In genomic region chr4:165210566-165210965, GRCh38 we compare ENCODE assay signal across 16 cellular contexts. TPM values are rescaled to one million over a fixed set of nuclear protein-coding genes. Genes with fewer than 3 reads are reported as not detected.
A peak's percentile ranks its signal among the peaks of the same experiment; 100 is the strongest.
DNase-seq lines count a peak whose midpoint lies in the region; ATAC-seq and TF ChIP-seq lines count a peak whose summit lies in the region.
"Had no signal": no experiment of that assay in that cellular context is flagged by ENCODE, and none has a peak within 500 bp of the region (broad histone marks: within the 10 kb centered on the region; RNA-seq: fewer than 3 reads in every experiment).

No MANE protein-coding gene starts in this region.

- peaks cover 15% of the 10 kb centered on the region for H3F3A ChIP-seq in neural progenitor cell (ENCODE audit: low read depth)

- H4K20me1 ChIP-seq in neural progenitor cell (ENCODE audit: low read depth) = peaks cover 24% of the 10 kb centered on the region

- no peaks in the 10 kb centered on the region for H3K27me3 Mint-ChIP-seq in activated CD4-positive, alpha-beta T cell treated with anti-CD3 and anti-CD28 coated beads, Interleukin-2, amount 10 ng/mL, durations not matched to agents 24 days and 14 days
- H3K27me3 Mint-ChIP-seq in brain (peaks cover 4% of the 10 kb centered on the region), neural progenitor cell (ENCODE audit: insufficient read depth, low read depth) (peaks cover 2% of the 10 kb centered on the region)

- H3K4me3 Mint-ChIP-seq in activated CD4-positive, alpha-beta T cell treated with anti-CD3 and anti-CD28 coated beads, Interleukin-2, amount 10 ng/mL, durations not matched to agents 24 days and 14 days = peak overlapping the region; percentile 57
- H3K4me3 Mint-ChIP-seq in brain (peak overlapping the region in 4 of 5 experiments; percentile 71 to 95 (median 84)), neural progenitor cell (no peak overlapping the region)

- H2AFZ ChIP-seq in neural progenitor cell (replicated peaks) = no peak overlapping the region

- no peaks in the 10 kb centered on the region for H3K9me3 ChIP-seq in neural progenitor cell (ENCODE audit: low read depth)
- H3K9me3 ChIP-seq: MG63, right atrium auricular region had no signal

- no peaks in the 10 kb centered on the region for H3K36me3 ChIP-seq in neural progenitor cell
- H3K36me3 ChIP-seq: MG63, right atrium auricular region had no signal

- H3K9ac ChIP-seq in neural progenitor cell = no peak overlapping the region

- H3K79me2 ChIP-seq in neural progenitor cell (ENCODE audit: low read depth) = peaks cover 70% of the 10 kb centered on the region

- H3K4me1 ChIP-seq in neural progenitor cell = peaks cover 54% of the 10 kb centered on the region

- peak overlapping the region; percentile 35 for H3K27ac Mint-ChIP-seq in activated CD4-positive, alpha-beta T cell treated with anti-CD3 and anti-CD28 coated beads, Interleukin-2, amount 10 ng/mL, durations not matched to agents 24 days and 14 days
- peak overlapping the region in 2 of 5 experiments; percentile 33 to 64 for H3K27ac Mint-ChIP-seq in brain
- H3K27ac Mint-ChIP-seq in neural progenitor cell = no peak overlapping the region

- H3K27ac ChIP-seq in neural progenitor cell = no peak overlapping the region
- H3K27ac ChIP-seq: right atrium auricular region had no signal

- DNase-seq in activated CD4-positive, alpha-beta T cell treated with anti-CD3 and anti-CD28 coated beads, Interleukin-2, amount 10 ng/mL, durations not matched to agents 24 days and 14 days = no peak
- DNase-seq in activated CD4-positive, alpha-beta T cell treated with anti-CD3 and anti-CD28 coated beads for 48 hours = no peak
- DNase-seq in NCI-H526 (lab: John Stamatoyannopoulos, UW) (peak; percentile 27 to 43), neural progenitor cell (ENCODE audit: low spot score) (no peak), kidney glomerular epithelial cell (lab: John Stamatoyannopoulos, UW) (no peak), omental fat pad (ENCODE audit: low spot score) (no peak)
- DNase-seq: amniotic stem cell; left cardiac atrium; MG63; NCI-H2081 treated with DMSO at 0.1 percent for 48 hours; SIG-M5; stimulated activated CD4-positive, alpha-beta T cell treated with anti-CD3 and anti-CD28 coated beads, Interleukin-2, amount 100 ng/mL, for 24 hours had no signal

- ATAC-seq in GM21619 (IDR thresholded peaks at IDR 0.05; ENCODE audit: unreplicated experiment) = no peak
- ATAC-seq in omental fat pad (ENCODE audit: low FRiP score) = no peak
- ATAC-seq: esophagus mucosa, left cardiac atrium had no signal

- H3K36me3 Mint-ChIP-seq in activated CD4-positive, alpha-beta T cell treated with anti-CD3 and anti-CD28 coated beads, Interleukin-2, amount 10 ng/mL, durations not matched to agents 24 days and 14 days (ENCODE audit: low read depth) = peaks cover 30% of the 10 kb centered on the region
- H3K36me3 Mint-ChIP-seq in brain (no peaks in the 10 kb centered on the region), neural progenitor cell (no peaks in the 10 kb centered on the region)

- no peaks in the 10 kb centered on the region for H3K9me3 Mint-ChIP-seq in activated CD4-positive, alpha-beta T cell treated with anti-CD3 and anti-CD28 coated beads, Interleukin-2, amount 10 ng/mL, durations not matched to agents 24 days and 14 days
- H3K9me3 Mint-ChIP-seq in brain = no peaks in the 10 kb centered on the region
- H3K9me3 Mint-ChIP-seq in neural progenitor cell = no peaks in the 10 kb centered on the region

- peaks cover 64% of the 10 kb centered on the region for H3K4me1 Mint-ChIP-seq in activated CD4-positive, alpha-beta T cell treated with anti-CD3 and anti-CD28 coated beads, Interleukin-2, amount 10 ng/mL, durations not matched to agents 24 days and 14 days
- H3K4me1 Mint-ChIP-seq in brain (peaks cover 56% of the 10 kb centered on the region), neural progenitor cell (peaks cover 15% of the 10 kb centered on the region)

- H3K4me2 ChIP-seq in neural progenitor cell = peak overlapping the region; percentile 5

- H3K27me3 ChIP-seq in neural progenitor cell = peaks cover 20% of the 10 kb centered on the region
- H3K27me3 ChIP-seq: MG63, right atrium auricular region had no signal

- TF ChIP-seq CTCF in brain (conservative IDR thresholded peaks at IDR 0.05) (no peak), neural progenitor cell (IDR thresholded peaks at IDR 0.05) (no peak), omental fat pad (IDR thresholded peaks at IDR 0.05) (no peak)

- intact Hi-C loops in activated CD4-positive, alpha-beta T cell treated with anti-CD3 and anti-CD28 coated beads, Interleukin-2, amount 10 ng/mL, durations not matched to agents 24 days and 14 days (cut with micrococcal nuclease) = no loop called here

- no peak overlapping the region for H3K4me3 ChIP-seq in neural progenitor cell
- H3K4me3 ChIP-seq: MG63, right atrium auricular region had no signal

RNA-seq across cellular contexts. Expression of gene KLHL2, which starts 3.2 kb away (rescaled TPM):
- 39.5 and 42.7 TPM in 2 replicates for total RNA-seq in activated CD4-positive, alpha-beta T cell treated with anti-CD3 and anti-CD28 coated beads, Interleukin-2, amount 10 ng/mL, durations not matched to agents 24 days and 14 days
- polyA plus RNA-seq in brain (ENCODE audit: insufficient read depth, low read depth, low replicate concordance) = 14.4 TPM
- 18.6 and 24.3 TPM in 2 replicates for total RNA-seq in neural progenitor cell (ENCODE audit: low replicate concordance)
- total RNA-seq in omental fat pad = 10 to 100 TPM; 23.1 to 42.6 (median 32.4) TPM

Comparison
In these comparisons a context has a peak if more than half of its experiments do, and no peak if none do; other contexts are left out.
1. DNase-seq: peak in NCI-H526 (2 of 2); none in activated CD4-positive, alpha-beta T cell treated with anti-CD3 and anti-CD28 coated beads, Interleukin-2, amount 10 ng/mL, durations not matched to agents 24 days and 14 days (single experiment), activated CD4-positive, alpha-beta T cell treated with anti-CD3 and anti-CD28 coated beads for 48 hours (single experiment), neural progenitor cell (single experiment), kidney glomerular epithelial cell (single experiment) and omental fat pad (single experiment).